In genomic region chr2:33238111-33238510, GRCh38 we compare ENCODE assay signal across 19 cellular contexts.
DNase-seq lines count a peak whose midpoint lies in the region; ATAC-seq, FAIRE-seq and TF ChIP-seq lines count a peak whose summit lies in the region.
"Had no signal": no experiment of that assay in that cellular context is flagged by ENCODE, and none has a peak within 500 bp of the region (broad histone marks: within the 10 kb centered on the region; RNA-seq: fewer than 3 reads in every experiment).

No MANE protein-coding gene starts in this region.

- H3K9me3 Mint-ChIP-seq in osteocyte (ENCODE audit: unreplicated experiment), result peaks cover 4% of the 10 kb centered on the region
- peaks cover 5% of the 10 kb centered on the region for H3K9me3 Mint-ChIP-seq in nephron progenitor cell

- DNase-seq in AG04449 (ENCODE audit: low read depth, low spot score) (peak; percentile 72), NCI-H226 (peak; percentile 30), bronchial epithelial cell (ENCODE audit: low read depth) (peak; percentile 92), iris pigment epithelial cell (ENCODE audit: low read depth) (peak; percentile 93), osteocyte (ENCODE audit: extremely low spot score, unreplicated experiment) (no peak), HTR-8/SVneo (ENCODE audit: insufficient read length, low spot score) (no peak), nephron progenitor cell (no peak)
- DNase-seq: COR-L47, GF-D8, heart left ventricle, midbrain, MM.1S, NCI-H187 treated with DMSO at 0.1 percent for 48 hours, NCI-H524 treated with DMSO at 0.1 percent for 48 hours had no signal

- CTCF ChIA-PET in AG04449 (lab: Yijun Ruan, JAX), result interaction anchor here (1.9 kb wide), 1 partner anchor 204 kb away, joined by 6 read pairs; no protein-coding TSS in a partner anchor

- TF ChIP-seq CTCF in AG04449 (IDR thresholded peaks at IDR 0.05; ENCODE audit: insufficient read depth, low read length, missing control alignments), result no peak
- TF ChIP-seq CTCF in bronchial epithelial cell (IDR thresholded peaks at IDR 0.05; ENCODE audit: insufficient read depth, low read length, severe bottlenecking), result no peak
- no peak for TF ChIP-seq CTCF in osteocyte (IDR thresholded peaks at IDR 0.05)
- no peak for TF ChIP-seq CTCF in nephron progenitor cell (IDR thresholded peaks at IDR 0.05)

- POLR2A ChIA-PET in AG04449 (lab: Yijun Ruan, JAX), result no interaction called here

- FAIRE-seq in bronchial epithelial cell (lab: Jason Lieb, UNC), result no peak
- FAIRE-seq in HTR-8/SVneo (lab: Jason Lieb, UNC), result no peak
- FAIRE-seq: endometrium, GM12892 had no signal

- H3K27me3 Mint-ChIP-seq in osteocyte (ENCODE audit: unreplicated experiment) (no peaks in the 10 kb centered on the region), nephron progenitor cell (ENCODE audit: low read depth, poor library complexity) (peaks cover 4% of the 10 kb centered on the region)

- H3K27ac Mint-ChIP-seq in osteocyte (ENCODE audit: unreplicated experiment) (no peak overlapping the region), nephron progenitor cell (no peak overlapping the region)

- H3K4me3 ChIP-seq in AG04449 (ENCODE audit: low read depth, low read length), result no peak overlapping the region
- H3K4me3 ChIP-seq in bronchial epithelial cell (ENCODE audit: low read depth, low read length), result no peak overlapping the region
- H3K4me3 ChIP-seq: heart left ventricle, right atrium auricular region had no signal

- H3K36me3 Mint-ChIP-seq in osteocyte (ENCODE audit: unreplicated experiment) (peaks cover 12% of the 10 kb centered on the region), nephron progenitor cell (ENCODE audit: low read depth) (peaks cover 27% of the 10 kb centered on the region)

- H3K4me3 Mint-ChIP-seq in osteocyte (ENCODE audit: unreplicated experiment) (no peak overlapping the region), nephron progenitor cell (no peak overlapping the region)

- H3K4me1 Mint-ChIP-seq in osteocyte (ENCODE audit: unreplicated experiment) (peaks cover 17% of the 10 kb centered on the region), nephron progenitor cell (no peaks in the 10 kb centered on the region)

- ATAC-seq in GM18870 (IDR thresholded peaks at IDR 0.05; ENCODE audit: unreplicated experiment), result no peak
- ATAC-seq: HCT116, heart left ventricle had no signal

- no peaks in the 10 kb centered on the region for H3K27me3 ChIP-seq in bronchial epithelial cell (ENCODE audit: control insufficient read depth, insufficient read depth, low read length)
- H3K27me3 ChIP-seq: heart left ventricle, right atrium auricular region had no signal

- no peaks in the 10 kb centered on the region for H3K36me3 ChIP-seq in bronchial epithelial cell (ENCODE audit: control insufficient read depth, insufficient read depth, low read length)

Comparison
In these comparisons a context has a peak if more than half of its experiments do, and no peak if none do; other contexts are left out.
1. DNase-seq: peak in AG04449 (single experiment), NCI-H226 (single experiment), bronchial epithelial cell (single experiment) and iris pigment epithelial cell (single experiment); none in osteocyte (single experiment), HTR-8/SVneo (single experiment) and nephron progenitor cell (single experiment).